17 cellular contexts compared by ENCODE assay signal in genomic region chr6:52960211-52960610, GRCh38. TPM values are rescaled to one million over a fixed set of nuclear protein-coding genes. Genes with fewer than 3 reads are reported as not detected.
"Had no signal": no experiment of that assay in that cellular context is flagged by ENCODE, and none has a peak within 500 bp of the region (broad histone marks: within the 10 kb centered on the region; RNA-seq: fewer than 3 reads in every experiment).

No MANE protein-coding gene starts in this region.

RNA-seq across cellular contexts. Expression of gene GSTA3, which starts 50.7 kb away (rescaled TPM):
- total RNA-seq: activated CD4-positive, alpha-beta memory T cell treated with anti-CD3 and anti-CD28 coated beads, Interleukin-2, amount 10 ng/mL, durations not matched to agents 7 days and 5 days; activated CD4-positive, alpha-beta T cell treated with anti-CD3 and anti-CD28 coated beads, Interleukin-2, amount 10 ng/mL, durations not matched to agents 7 days and 5 days; activated naive CD4-positive, alpha-beta T cell treated with anti-CD3 and anti-CD28 coated beads, Interleukin-2, amount 50 U/mL, for 72 hours; activated naive CD8-positive, alpha-beta T cell treated with anti-CD3 and anti-CD28 coated beads, Interleukin-2, amount 10 ng/mL, durations not matched to agents 7 days and 5 days; activated T-cell treated with anti-CD3 and anti-CD28 coated beads, Interleukin-2, amount 50 U/mL, for 72 hours; ascending aorta; breast epithelium; cardiac muscle cell; colonic mucosa; dermis microvascular lymphatic vessel endothelial cell; endothelial cell of umbilical vein; esophagus squamous epithelium; fibroblast of lung; fibroblast of villous mesenchyme; gastroesophageal sphincter; glomerular endothelial cell; T-helper 1 cell treated with Interleukin-12 subunit alpha and Interleukin-12 subunit beta and Interleukin-4 antibody, amounts not matched to agents 30 ng/mL and 1 ng/mL, for 36 hours had no signal
- polyA plus RNA-seq: cardiac muscle cell, endothelial cell of umbilical vein, fibroblast of lung had no signal
